Comparison of ENCODE assay signal across 32 cellular contexts in genomic region chr18:21928925-21929324, GRCh38.
"Had no signal": no experiment of that assay in that cellular context is flagged by ENCODE, and none has a peak within 500 bp of the region (broad histone marks: within the 10 kb centered on the region; RNA-seq: fewer than 3 reads in every experiment).

No MANE protein-coding gene starts in this region.

- H3K9me3 ChIP-seq: ascending aorta, breast epithelium, esophagus muscularis mucosa, gastrocnemius medialis, heart left ventricle had no signal

- H3K27me3 Mint-ChIP-seq: brain; dendritic cell treated with granulocyte-macrophage colony-stimulating factor and Interleukin-4, amounts not matched to agents 40 ng/mL and 50 ng/mL, for 4 days had no signal

- H3K4me3 Mint-ChIP-seq: activated CD4-positive, alpha-beta memory T cell treated with anti-CD3 and anti-CD28 coated beads, Interleukin-2, amount 10 ng/mL, durations not matched to agents 7 days and 5 days; activated CD4-positive, alpha-beta T cell treated with anti-CD3 and anti-CD28 coated beads, Interleukin-2, amount 10 ng/mL, durations not matched to agents 7 days and 5 days; activated naive CD4-positive, alpha-beta T cell treated with anti-CD3 and anti-CD28 coated beads, Interleukin-2, amount 10 ng/mL, durations not matched to agents 7 days and 5 days; activated naive CD8-positive, alpha-beta T cell treated with anti-CD3 and anti-CD28 coated beads, Interleukin-2, amount 10 ng/mL, durations not matched to agents 7 days and 5 days; activated T-cell treated with anti-CD3 and anti-CD28 coated beads, Interleukin-2, amount 50 U/mL, for 24 hours; activated T-cell treated with anti-CD3 and anti-CD28 coated beads, Interleukin-2, amount 50 U/mL, for 72 hours; brain; dendritic cell treated with granulocyte-macrophage colony-stimulating factor and Interleukin-4, amounts not matched to agents 40 ng/mL and 50 ng/mL, for 4 days; T-helper 1 cell treated with Interleukin-12 subunit alpha and Interleukin-12 subunit beta and Interleukin-4 antibody, amounts not matched to agents 30 μg/mL and 1 μg/mL, for 36 hours; T-helper 2 cell treated with Interferon-gamma antibody and Interleukin-4, amounts not matched to agents 5 μg/mL and 100 μg/mL, for 36 hours had no signal

- DNase-seq: activated CD4-positive, alpha-beta memory T cell treated with anti-CD3 and anti-CD28 coated beads, Interleukin-2, amount 10 ng/mL, durations not matched to agents 7 days and 5 days; activated CD4-positive, alpha-beta T cell treated with anti-CD3 and anti-CD28 coated beads for 1 hour; activated CD4-positive, alpha-beta T cell treated with anti-CD3 and anti-CD28 coated beads for 4 hours; activated CD4-positive, alpha-beta T cell treated with anti-CD3 and anti-CD28 coated beads, Interleukin-2, amount 10 ng/mL, durations not matched to agents 7 days and 5 days; activated CD4-positive, alpha-beta T cell treated with anti-CD3 and anti-CD28 coated beads, Interleukin-2, amount 50 U/mL, for 4 hours; activated CD8-positive, alpha-beta memory T cell treated with anti-CD3 and anti-CD28 coated beads, Interleukin-2, amount 50 U/mL, for 48 hours; activated gamma-delta T cell; activated naive CD4-positive, alpha-beta T cell; activated naive CD4-positive, alpha-beta T cell treated with anti-CD3 and anti-CD28 coated beads, Interleukin-2, amount 10 ng/mL, durations not matched to agents 7 days and 5 days; activated naive CD8-positive, alpha-beta T cell treated with anti-CD3 and anti-CD28 coated beads, Interleukin-2, amount 10 ng/mL, durations not matched to agents 7 days and 5 days; activated T-cell treated with anti-CD3 and anti-CD28 coated beads for 4 hours; activated T-cell treated with anti-CD3 and anti-CD28 coated beads, Interleukin-2, amount 50 U/mL, for 24 hours; activated T-cell treated with anti-CD3 and anti-CD28 coated beads, Interleukin-2, amount 50 U/mL, for 72 hours; central memory CD4-positive, alpha-beta T cell; dorsolateral prefrontal cortex; effector memory CD4-positive, alpha-beta T cell; erythroblast; foreskin keratinocyte; gastrocnemius medialis; glutamatergic neuron; heart left ventricle; T1000 had no signal

- H3K4me1 Mint-ChIP-seq: activated CD4-positive, alpha-beta memory T cell treated with anti-CD3 and anti-CD28 coated beads, Interleukin-2, amount 10 ng/mL, durations not matched to agents 7 days and 5 days; activated CD4-positive, alpha-beta T cell treated with anti-CD3 and anti-CD28 coated beads, Interleukin-2, amount 10 ng/mL, durations not matched to agents 7 days and 5 days; activated naive CD4-positive, alpha-beta T cell treated with anti-CD3 and anti-CD28 coated beads, Interleukin-2, amount 10 ng/mL, durations not matched to agents 7 days and 5 days; activated naive CD8-positive, alpha-beta T cell treated with anti-CD3 and anti-CD28 coated beads, Interleukin-2, amount 10 ng/mL, durations not matched to agents 7 days and 5 days; brain had no signal

- ATAC-seq: activated naive CD4-positive, alpha-beta T cell treated with anti-CD3 and anti-CD28 coated beads, Interleukin-2, amount 50 U/mL, for 72 hours; activated T-cell treated with anti-CD3 and anti-CD28 coated beads, Interleukin-2, amount 50 U/mL, for 72 hours; foreskin keratinocyte; gastrocnemius medialis; heart left ventricle had no signal

- H3K36me3 ChIP-seq: ascending aorta, breast epithelium, cardiac muscle cell, esophagus muscularis mucosa, gastrocnemius medialis, heart left ventricle had no signal

- H3K27ac Mint-ChIP-seq: activated CD4-positive, alpha-beta memory T cell treated with anti-CD3 and anti-CD28 coated beads, Interleukin-2, amount 10 ng/mL, durations not matched to agents 7 days and 5 days; activated CD4-positive, alpha-beta T cell treated with anti-CD3 and anti-CD28 coated beads, Interleukin-2, amount 10 ng/mL, durations not matched to agents 7 days and 5 days; activated naive CD4-positive, alpha-beta T cell treated with anti-CD3 and anti-CD28 coated beads, Interleukin-2, amount 10 ng/mL, durations not matched to agents 7 days and 5 days; activated naive CD4-positive, alpha-beta T cell treated with anti-CD3 and anti-CD28 coated beads, Interleukin-2, amount 50 U/mL, for 72 hours; activated naive CD8-positive, alpha-beta T cell treated with anti-CD3 and anti-CD28 coated beads, Interleukin-2, amount 10 ng/mL, durations not matched to agents 7 days and 5 days; activated T-cell treated with anti-CD3 and anti-CD28 coated beads, Interleukin-2, amount 50 U/mL, for 24 hours; activated T-cell treated with anti-CD3 and anti-CD28 coated beads, Interleukin-2, amount 50 U/mL, for 72 hours; brain; dendritic cell treated with granulocyte-macrophage colony-stimulating factor and Interleukin-4, amounts not matched to agents 40 ng/mL and 50 ng/mL, for 4 days; T-helper 1 cell treated with Interleukin-12 subunit alpha and Interleukin-12 subunit beta and Interleukin-4 antibody, amounts not matched to agents 30 μg/mL and 1 μg/mL, for 36 hours; T-helper 2 cell treated with Interferon-gamma antibody and Interleukin-4, amounts not matched to agents 5 μg/mL and 100 μg/mL, for 36 hours had no signal

- H3K4me1 ChIP-seq: ascending aorta, breast epithelium, foreskin keratinocyte, gastrocnemius medialis, heart left ventricle had no signal

- H3K27me3 ChIP-seq: ascending aorta, breast epithelium, cardiac muscle cell, esophagus muscularis mucosa, gastrocnemius medialis, heart left ventricle had no signal

- H3K27ac ChIP-seq: ascending aorta, breast epithelium, cardiac muscle cell, coronary artery, dorsolateral prefrontal cortex, esophagus muscularis mucosa, foreskin keratinocyte, gastrocnemius medialis, heart left ventricle had no signal

- H3K4me3 ChIP-seq: ascending aorta, breast epithelium, cardiac muscle cell, coronary artery, dorsolateral prefrontal cortex, esophagus muscularis mucosa, gastrocnemius medialis, heart left ventricle had no signal

- H3K9me3 Mint-ChIP-seq: activated CD4-positive, alpha-beta memory T cell treated with anti-CD3 and anti-CD28 coated beads, Interleukin-2, amount 10 ng/mL, durations not matched to agents 7 days and 5 days; activated CD4-positive, alpha-beta T cell treated with anti-CD3 and anti-CD28 coated beads, Interleukin-2, amount 10 ng/mL, durations not matched to agents 7 days and 5 days; activated naive CD4-positive, alpha-beta T cell treated with anti-CD3 and anti-CD28 coated beads, Interleukin-2, amount 10 ng/mL, durations not matched to agents 7 days and 5 days; activated naive CD8-positive, alpha-beta T cell treated with anti-CD3 and anti-CD28 coated beads, Interleukin-2, amount 10 ng/mL, durations not matched to agents 7 days and 5 days; activated T-cell treated with anti-CD3 and anti-CD28 coated beads, Interleukin-2, amount 50 U/mL, for 24 hours; activated T-cell treated with anti-CD3 and anti-CD28 coated beads, Interleukin-2, amount 50 U/mL, for 72 hours; brain; dendritic cell treated with granulocyte-macrophage colony-stimulating factor and Interleukin-4, amounts not matched to agents 40 ng/mL and 50 ng/mL, for 4 days; T-helper 1 cell treated with Interleukin-12 subunit alpha and Interleukin-12 subunit beta and Interleukin-4 antibody, amounts not matched to agents 30 μg/mL and 1 μg/mL, for 36 hours; T-helper 2 cell treated with Interferon-gamma antibody and Interleukin-4, amounts not matched to agents 5 μg/mL and 100 μg/mL, for 36 hours had no signal

- H3K36me3 Mint-ChIP-seq: activated naive CD4-positive, alpha-beta T cell treated with anti-CD3 and anti-CD28 coated beads, Interleukin-2, amount 10 ng/mL, durations not matched to agents 7 days and 5 days; activated naive CD4-positive, alpha-beta T cell treated with anti-CD3 and anti-CD28 coated beads, Interleukin-2, amount 50 U/mL, for 72 hours; activated naive CD8-positive, alpha-beta T cell treated with anti-CD3 and anti-CD28 coated beads, Interleukin-2, amount 10 ng/mL, durations not matched to agents 7 days and 5 days; brain had no signal
